Comparison of ENCODE assay signal across 22 cellular contexts in the genomic region with DNA sequence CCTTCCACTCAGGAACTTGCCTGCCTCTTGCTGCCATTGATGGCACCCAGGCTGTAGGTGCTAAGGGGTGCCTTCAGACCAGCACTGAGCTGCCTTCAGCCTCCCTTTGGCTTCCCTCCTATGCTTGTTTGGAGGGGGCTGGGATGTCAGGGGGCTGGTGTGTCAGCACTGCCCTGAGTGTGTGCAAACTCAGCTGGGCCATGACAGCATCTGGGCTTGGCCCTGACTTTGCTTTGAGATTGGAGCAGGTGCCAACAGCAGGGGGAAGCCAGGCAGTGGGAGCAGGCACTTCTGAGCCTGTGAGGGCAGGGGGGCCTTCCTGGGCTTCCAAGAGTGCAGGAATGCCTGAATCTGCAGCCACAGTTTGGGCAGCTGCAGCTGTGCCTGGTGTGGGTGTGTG.
"Had no signal": no experiment of that assay in that cellular context is flagged by ENCODE, and none has a peak within 500 bp of the region (broad histone marks: within the 10 kb centered on the region; RNA-seq: fewer than 3 reads in every experiment).

No MANE protein-coding gene starts in this region.

- H3K27ac ChIP-seq: coronary artery, dorsolateral prefrontal cortex, esophagus muscularis mucosa, foreskin keratinocyte, heart right ventricle, left lung, lower lobe of right lung had no signal

- DNase-seq: dermis blood vessel endothelial cell; dorsolateral prefrontal cortex; effector CD4-positive, alpha-beta T cell; effector memory CD4-positive, alpha-beta T cell; foreskin keratinocyte; glutamatergic neuron; head of caudate nucleus; heart right ventricle; hippocampal formation; left cardiac atrium; left lung; left ventricle myocardium superior; lower lobe of right lung; mesenchymal stem cell; midbrain had no signal

- H3K4me3 ChIP-seq: coronary artery, dorsolateral prefrontal cortex, esophagus muscularis mucosa, heart right ventricle, left lung, lower lobe of right lung had no signal

- H3K36me3 ChIP-seq: esophagus muscularis mucosa, heart right ventricle, left lung, lower lobe of right lung had no signal

- ATAC-seq: foreskin keratinocyte, heart right ventricle, left cardiac atrium, left lung, left ventricle myocardium superior, lower lobe of right lung had no signal

- FAIRE-seq: colon, endothelial cell of umbilical vein, frontal cortex, islet of Langerhans, keratinocyte had no signal

- H3K4me1 ChIP-seq: esophagus muscularis mucosa, heart right ventricle, left lung, lower lobe of right lung had no signal

- H3K27me3 ChIP-seq: dorsolateral prefrontal cortex, esophagus muscularis mucosa, foreskin keratinocyte, heart right ventricle, left lung had no signal
